Comparison of ENCODE assay signal across 13 cellular contexts in the genomic region with DNA sequence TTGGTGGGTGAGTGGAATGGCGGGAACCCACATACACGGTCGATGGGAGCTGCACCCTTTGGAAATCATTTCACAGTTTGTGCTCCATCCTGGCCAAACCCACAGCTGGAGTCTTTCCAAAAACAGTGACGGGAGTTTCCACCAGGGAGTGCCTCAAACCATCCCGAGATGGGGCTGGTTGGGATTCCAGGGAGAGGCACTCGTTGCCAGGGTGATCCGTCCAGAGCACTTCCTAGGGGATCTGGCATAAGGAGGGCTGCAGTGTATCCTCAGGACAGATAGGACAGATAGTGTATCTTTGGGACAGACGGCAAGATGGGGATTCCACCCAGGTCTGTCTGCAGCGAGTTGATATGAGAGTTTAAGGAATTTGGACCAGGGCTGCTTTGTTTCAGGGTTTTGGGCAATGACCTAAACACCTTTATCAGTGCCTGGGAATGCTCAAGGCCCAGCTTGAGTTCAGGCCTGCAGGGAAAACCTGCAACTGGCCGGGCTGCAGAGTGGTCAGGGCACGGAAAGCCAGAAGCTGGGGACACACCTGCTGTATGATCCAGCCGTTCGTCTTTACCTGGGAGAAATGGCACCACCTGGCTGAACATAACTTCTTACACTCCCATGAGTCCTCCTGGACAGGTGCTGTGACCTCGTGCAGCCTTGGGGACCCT. TPM values are rescaled to one million over a fixed set of nuclear protein-coding genes. Genes with fewer than 3 reads are reported as not detected.
DNase-seq lines count a peak whose midpoint lies in the region; ATAC-seq and TF ChIP-seq lines count a peak whose summit lies in the region.
"Had no signal": no experiment of that assay in that cellular context is flagged by ENCODE, and none has a peak within 500 bp of the region (broad histone marks: within the 10 kb centered on the region; RNA-seq: fewer than 3 reads in every experiment).

No MANE protein-coding gene starts in this region.

- no peak overlapping the region for H3K14ac ChIP-seq in mesenchymal stem cell (ENCODE audit: low read length in 2 of 2)

- H2BK5ac ChIP-seq in mesenchymal stem cell (ENCODE audit: low read depth, low read length, poor library complexity, severe bottlenecking): no peak overlapping the region

- H3K36me3 Mint-ChIP-seq in activated T-cell treated with anti-CD3 and anti-CD28 coated beads, Interleukin-2, amount 50 U/mL, for 4 hours (ENCODE audit: insufficient read depth): no peaks in the 10 kb centered on the region
- peaks cover 7% of the 10 kb centered on the region for H3K36me3 Mint-ChIP-seq in type B pancreatic cell

- H4K8ac ChIP-seq in mesenchymal stem cell (ENCODE audit: low read length): no peak overlapping the region

- in situ Hi-C loops in astrocyte of the spinal cord (cut with HindIII; ENCODE audit: low sequenced_read_pairs): no loop called here

- peak overlapping the region; percentile 32 to 47 for H3K4ac ChIP-seq in mesenchymal stem cell (ENCODE audit: low read depth in 1 of 2, low read length in 2 of 2)

- peak overlapping the region; percentile 72 for H4K91ac ChIP-seq in mesenchymal stem cell (ENCODE audit: low read length)

- H3K4me1 Mint-ChIP-seq in activated T-cell treated with anti-CD3 and anti-CD28 coated beads, Interleukin-2, amount 50 U/mL, for 4 hours (ENCODE audit: low read depth): peaks cover 26% of the 10 kb centered on the region
- H3K4me1 Mint-ChIP-seq in type B pancreatic cell (ENCODE audit: unreplicated experiment): peaks cover 51% of the 10 kb centered on the region

- H3K27ac Mint-ChIP-seq in type B pancreatic cell: peak overlapping the region; percentile 23

- TF ChIP-seq CTCF in astrocyte of the spinal cord (IDR thresholded peaks at IDR 0.05; ENCODE audit: low read depth, low read length) (no peak), type B pancreatic cell (conservative IDR thresholded peaks at IDR 0.05) (no peak)

- no peaks in the 10 kb centered on the region for H3K9me3 ChIP-seq in mesenchymal stem cell (ENCODE audit: control insufficient read depth, low read length)

- no peak for ATAC-seq in activated T-cell treated with anti-CD3 and anti-CD28 coated beads, Interleukin-2, amount 50 U/mL, for 4 hours
- no peak for ATAC-seq in GM18505 (IDR thresholded peaks at IDR 0.05; ENCODE audit: unreplicated experiment)

- H2AFZ ChIP-seq in mesenchymal stem cell (ENCODE audit: low read depth, low read length): no peak overlapping the region

- peak overlapping the region; percentile 65 for H2BK120ac ChIP-seq in mesenchymal stem cell (ENCODE audit: low read depth, low read length)

- H3K4me3 ChIP-seq in astrocyte of the spinal cord (ENCODE audit: low read depth, low read length) (no peak overlapping the region), mesenchymal stem cell (ENCODE audit: insufficient read depth in 1 of 2, low read depth in 1 of 2, low read length in 2 of 2) (no peak overlapping the region)

- 80% methylated on average over 14 of the region's 14 CpGs for WGBS in mesenchymal stem cell

- H3K36me3 ChIP-seq in mesenchymal stem cell (ENCODE audit: control insufficient read depth in 1 of 2, insufficient read depth in 2 of 2, low read depth in 1 of 2, low read length in 2 of 2): peaks cover 10 to 14% of the 10 kb centered on the region in 2 experiments

- no peak overlapping the region for H3K23ac ChIP-seq in mesenchymal stem cell (ENCODE audit: low read length in 2 of 2)

- peak overlapping the region; percentile 10 for H2AK5ac ChIP-seq in mesenchymal stem cell (ENCODE audit: low read length, severe bottlenecking)

- H3K9ac ChIP-seq in mesenchymal stem cell (ENCODE audit: low read length): peak overlapping the region; percentile 44

- H3K27me3 Mint-ChIP-seq in activated T-cell treated with anti-CD3 and anti-CD28 coated beads, Interleukin-2, amount 50 U/mL, for 4 hours (ENCODE audit: low read depth): peaks cover 3% of the 10 kb centered on the region
- H3K27me3 Mint-ChIP-seq in type B pancreatic cell: no peaks in the 10 kb centered on the region

- peaks cover 14% of the 10 kb centered on the region for H3K79me1 ChIP-seq in mesenchymal stem cell (replicated peaks; ENCODE audit: low read length, poor library complexity, severe bottlenecking)

- no peak overlapping the region for H3K27ac ChIP-seq in mesenchymal stem cell (ENCODE audit: low read length, poor library complexity, severe bottlenecking)

- no peak overlapping the region for H3K4me2 ChIP-seq in mesenchymal stem cell (ENCODE audit: low read length, poor library complexity, severe bottlenecking)

- no peak overlapping the region for H2BK15ac ChIP-seq in mesenchymal stem cell (ENCODE audit: low read depth, poor library complexity, severe bottlenecking)

- TF ChIP-seq POLR2A in GM18505 (IDR thresholded peaks at IDR 0.05; ENCODE audit: borderline replicate concordance, extremely low read depth, insufficient read depth, insufficient read length): no peak

- no peaks in the 10 kb centered on the region for H3K9me3 Mint-ChIP-seq in activated T-cell treated with anti-CD3 and anti-CD28 coated beads, Interleukin-2, amount 50 U/mL, for 4 hours
- no peaks in the 10 kb centered on the region for H3K9me3 Mint-ChIP-seq in type B pancreatic cell

- H3K18ac ChIP-seq in mesenchymal stem cell (ENCODE audit: low read depth in 1 of 2, low read length in 2 of 2): peak overlapping the region in 1 of 2 experiments; percentile 88

- peak; percentile 13 for DNase-seq in activated T-cell treated with anti-CD3 and anti-CD28 coated beads, Interleukin-2, amount 50 U/mL, for 1 hour
- DNase-seq in activated T-cell treated with anti-CD3 and anti-CD28 coated beads, Interleukin-2, amount 50 U/mL, for 4 hours: no peak
- DNase-seq in astrocyte of the spinal cord (ENCODE audit: low read depth, low spot score) (peak; percentile 61), mesenchymal stem cell (peak; percentile 67), type B pancreatic cell (ENCODE audit: extremely low spot score, unreplicated experiment) (no peak), NCI-H2107 treated with DMSO at 0.1 percent for 48 hours (lab: John Stamatoyannopoulos, UW; ENCODE audit: unreplicated experiment) (no peak), SK-N-DZ (ENCODE audit: low spot score) (no peak)
- DNase-seq: amniotic stem cell, EL, KBM-7, NCI-H2171 treated with DMSO at 0.1 percent for 48 hours, SIG-M5 had no signal

- peak overlapping the region; percentile 3 to 49 for H2BK12ac ChIP-seq in mesenchymal stem cell (ENCODE audit: low read length in 2 of 2)

- no peak overlapping the region for H3K4me3 Mint-ChIP-seq in activated T-cell treated with anti-CD3 and anti-CD28 coated beads, Interleukin-2, amount 50 U/mL, for 4 hours
- H3K4me3 Mint-ChIP-seq in type B pancreatic cell: peak overlapping the region; percentile 62

- H3K4me1 ChIP-seq in mesenchymal stem cell (ENCODE audit: control insufficient read depth, insufficient read depth, low read depth, low read length): peaks cover 47% of the 10 kb centered on the region

- H3K27me3 ChIP-seq in mesenchymal stem cell (ENCODE audit: control insufficient read depth in 1 of 2, insufficient read depth in 1 of 2, low read length in 2 of 2): no peaks in the 10 kb centered on the region

RNA-seq across cellular contexts. Expression of a gene that starts 3.4 kb away (rescaled TPM):
- 10 to 100 TPM; 14.4 to 17.1 (median 15.1) TPM for total RNA-seq in activated T-cell treated with anti-CD3 and anti-CD28 coated beads, Interleukin-2, amount 50 U/mL, for 4 hours
- 75.1 TPM for polyA plus RNA-seq in mesenchymal stem cell (2013, experiment 1 of 2)
- polyA plus RNA-seq in mesenchymal stem cell (2013, experiment 2 of 2): 76.3 TPM
- total RNA-seq in type B pancreatic cell (ENCODE audit: low replicate concordance): 42.5 and 52.8 TPM in 2 replicates
- polyA plus RNA-seq in SK-N-DZ (2014; cell fraction: cytosol; rRNA removed): 13.5 and 16.8 TPM in 2 replicates
- polyA plus RNA-seq in SK-N-DZ (2014; cell fraction: nucleus; rRNA removed): 68.2 and 72.8 TPM in 2 replicates

Comparison
In these comparisons a context has a peak if more than half of its experiments do, and no peak if none do; other contexts are left out.
1. DNase-seq: peak in activated T-cell treated with anti-CD3 and anti-CD28 coated beads, Interleukin-2, amount 50 U/mL, for 1 hour (single experiment), astrocyte of the spinal cord (single experiment) and mesenchymal stem cell (single experiment); none in activated T-cell treated with anti-CD3 and anti-CD28 coated beads, Interleukin-2, amount 50 U/mL, for 4 hours (single experiment), type B pancreatic cell (single experiment), NCI-H2107 treated with DMSO at 0.1 percent for 48 hours (single experiment) and SK-N-DZ (single experiment).